21 cellular contexts compared by ENCODE assay signal in the genomic region with DNA sequence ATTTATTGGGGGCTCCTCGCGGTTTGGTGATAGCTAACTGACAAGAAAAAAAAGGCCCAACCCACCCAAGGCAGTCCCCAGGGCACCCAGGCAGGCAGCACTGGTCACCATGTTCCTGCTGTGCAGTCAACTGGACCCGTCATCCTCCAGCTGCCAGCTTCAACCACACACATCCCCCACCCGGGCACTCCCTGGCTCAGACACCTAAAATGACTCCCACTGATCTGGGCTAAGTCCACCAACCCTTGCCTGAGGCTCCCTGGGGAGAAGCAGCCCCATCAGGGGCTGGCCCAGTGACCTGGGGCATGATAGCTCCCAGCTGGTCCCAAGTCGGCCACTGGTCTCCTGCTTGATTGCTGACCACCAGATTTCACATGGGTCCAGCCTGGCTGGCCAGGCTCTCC.
DNase-seq lines count a peak whose midpoint lies in the region; ATAC-seq and TF ChIP-seq lines count a peak whose summit lies in the region.
"Had no signal": no experiment of that assay in that cellular context is flagged by ENCODE, and none has a peak within 500 bp of the region (broad histone marks: within the 10 kb centered on the region; RNA-seq: fewer than 3 reads in every experiment).

No MANE protein-coding gene starts in this region.

- TF ChIP-seq POLR2A in thyroid gland (IDR thresholded peaks at IDR 0.05), result no peak

- WGBS in thyroid gland, 2 donors, result 75 to 82% methylated on average over 3 to 4 of the region's 5 CpGs

- H3K9me3 ChIP-seq in thyroid gland, result no peaks in the 10 kb centered on the region
- H3K9me3 ChIP-seq: A549 had no signal

- ATAC-seq in natural killer cell treated with Interleukin-12 subunit alpha and Interleukin-12 subunit beta and Interleukin-15 and Interleukin-18, amount 100 ng/mL, for 72 hours, result no peak
- no peak for ATAC-seq in natural killer cell
- ATAC-seq: left colon; naive thymus-derived CD8-positive, alpha-beta T cell had no signal

- no peak overlapping the region for H3K4me3 ChIP-seq in thyroid gland (replicated peaks in 1 of 3)
- H3K4me3 ChIP-seq: A549, coronary artery had no signal

- H3K36me3 ChIP-seq in thyroid gland, result no peaks in the 10 kb centered on the region

- intact Hi-C loops in natural killer cell (cut with micrococcal nuclease), result no loop called here
- intact Hi-C loops in thyroid gland (cut with DNase I), result no loop called here

- no peak overlapping the region for H3K27ac ChIP-seq in thyroid gland
- H3K27ac ChIP-seq: coronary artery had no signal

- H3K9me3 Mint-ChIP-seq in natural killer cell treated with Interleukin-12 subunit alpha and Interleukin-12 subunit beta and Interleukin-15 and Interleukin-18, amount 100 ng/mL, for 72 hours, result no peaks in the 10 kb centered on the region
- H3K9me3 Mint-ChIP-seq in natural killer cell, result no peaks in the 10 kb centered on the region
- peaks cover 35% of the 10 kb centered on the region for H3K9me3 Mint-ChIP-seq in glutamatergic neuron (ENCODE audit: unreplicated experiment)
- H3K9me3 Mint-ChIP-seq: activated T-cell treated with anti-CD3 and anti-CD28 coated beads, Interleukin-2, amount 50 U/mL, for 24 hours; naive thymus-derived CD8-positive, alpha-beta T cell had no signal

- H3K4me3 Mint-ChIP-seq in natural killer cell treated with Interleukin-12 subunit alpha and Interleukin-12 subunit beta and Interleukin-15 and Interleukin-18, amount 100 ng/mL, for 72 hours, result no peak overlapping the region
- no peak overlapping the region for H3K4me3 Mint-ChIP-seq in natural killer cell
- peak overlapping the region; percentile 95 for H3K4me3 Mint-ChIP-seq in glutamatergic neuron (ENCODE audit: unreplicated experiment)
- H3K4me3 Mint-ChIP-seq: activated T-cell treated with anti-CD3 and anti-CD28 coated beads, Interleukin-2, amount 50 U/mL, for 24 hours; naive thymus-derived CD8-positive, alpha-beta T cell had no signal

- no peaks in the 10 kb centered on the region for H3K4me1 ChIP-seq in thyroid gland

- DNase-seq in natural killer cell treated with Interleukin-12 subunit alpha and Interleukin-12 subunit beta and Interleukin-15 and Interleukin-18, amount 100 ng/mL, for 72 hours (ENCODE audit: low spot score), result peak; percentile 37
- DNase-seq in natural killer cell (no peak), RPMI7951 (ENCODE audit: low read depth) (peak; percentile 44), glutamatergic neuron (no peak), thyroid gland (peak; percentile 14 to 21), pons (ENCODE audit: low spot score) (no peak), NK-92 (lab: John Stamatoyannopoulos, UW; ENCODE audit: unreplicated experiment) (no peak)
- no peak for DNase-seq in stimulated activated CD4-positive, alpha-beta T cell treated with anti-CD3 and anti-CD28 coated beads, Interleukin-12 subunit alpha, Interleukin-12 subunit beta, amount 100 ng/mL, for 4 hours
- DNase-seq: activated CD8-positive, alpha-beta memory T cell treated with anti-CD3 and anti-CD28 coated beads for 24 hours; activated naive CD4-positive, alpha-beta T cell treated with Interleukin-2 at 50 U/mL for 16 hours; activated T-cell treated with anti-CD3 and anti-CD28 coated beads, Interleukin-2, amount 50 U/mL, for 24 hours; amygdala; left colon; mesendoderm; naive thymus-derived CD8-positive, alpha-beta T cell; NCI-H1436; NCI-H2171; substantia nigra; SW 1271 had no signal

- H3K27ac Mint-ChIP-seq in natural killer cell treated with Interleukin-12 subunit alpha and Interleukin-12 subunit beta and Interleukin-15 and Interleukin-18, amount 100 ng/mL, for 72 hours, result no peak overlapping the region
- H3K27ac Mint-ChIP-seq in natural killer cell, result no peak overlapping the region
- H3K27ac Mint-ChIP-seq in glutamatergic neuron (ENCODE audit: unreplicated experiment), result peak overlapping the region; percentile 93
- H3K27ac Mint-ChIP-seq: activated T-cell treated with anti-CD3 and anti-CD28 coated beads, Interleukin-2, amount 50 U/mL, for 24 hours; naive thymus-derived CD8-positive, alpha-beta T cell had no signal

- peaks cover 0 to 10% of the 10 kb centered on the region in 2 donors for H3K4me1 Mint-ChIP-seq in natural killer cell treated with Interleukin-12 subunit alpha and Interleukin-12 subunit beta and Interleukin-15 and Interleukin-18, amount 100 ng/mL, for 72 hours (ENCODE audit: low read depth in 2 of 2)
- H3K4me1 Mint-ChIP-seq in natural killer cell, result peaks cover 6 to 17% of the 10 kb centered on the region in 2 donors
- peaks cover 43% of the 10 kb centered on the region for H3K4me1 Mint-ChIP-seq in glutamatergic neuron (ENCODE audit: low read depth, unreplicated experiment)

- no peaks in the 10 kb centered on the region for H3K36me3 Mint-ChIP-seq in natural killer cell treated with Interleukin-12 subunit alpha and Interleukin-12 subunit beta and Interleukin-15 and Interleukin-18, amount 100 ng/mL, for 72 hours
- no peaks in the 10 kb centered on the region for H3K36me3 Mint-ChIP-seq in natural killer cell
- no peaks in the 10 kb centered on the region for H3K36me3 Mint-ChIP-seq in glutamatergic neuron (ENCODE audit: unreplicated experiment)
- H3K36me3 Mint-ChIP-seq: naive thymus-derived CD8-positive, alpha-beta T cell had no signal

- H3K27me3 ChIP-seq in thyroid gland, result no peaks in the 10 kb centered on the region

- peaks cover 0 to 15% of the 10 kb centered on the region in 2 donors for H3K27me3 Mint-ChIP-seq in natural killer cell treated with Interleukin-12 subunit alpha and Interleukin-12 subunit beta and Interleukin-15 and Interleukin-18, amount 100 ng/mL, for 72 hours
- peaks cover 12 to 15% of the 10 kb centered on the region in 2 donors for H3K27me3 Mint-ChIP-seq in natural killer cell (ENCODE audit: low read depth in 2 of 2)
- H3K27me3 Mint-ChIP-seq in glutamatergic neuron (ENCODE audit: unreplicated experiment), result peaks cover 44% of the 10 kb centered on the region

- TF ChIP-seq CTCF in natural killer cell (IDR thresholded peaks at IDR 0.05) (no peak), glutamatergic neuron (IDR thresholded peaks at IDR 0.05; ENCODE audit: partially characterized antibody, unreplicated experiment) (no peak), thyroid gland (IDR thresholded peaks at IDR 0.05) (no peak)

Comparison
In these comparisons a context has a peak if more than half of its experiments do, and no peak if none do; other contexts are left out.
1. DNase-seq: peak in natural killer cell treated with Interleukin-12 subunit alpha and Interleukin-12 subunit beta and Interleukin-15 and Interleukin-18, amount 100 ng/mL, for 72 hours (single experiment), RPMI7951 (single experiment) and thyroid gland (2 of 2); none in natural killer cell (single experiment), glutamatergic neuron (single experiment), stimulated activated CD4-positive, alpha-beta T cell treated with anti-CD3 and anti-CD28 coated beads, Interleukin-12 subunit alpha, Interleukin-12 subunit beta, amount 100 ng/mL, for 4 hours (single experiment), pons (single experiment) and NK-92 (single experiment).